10 cellular contexts compared by ENCODE assay signal in genomic region chr17:19958023-19958422, GRCh38. TPM values are rescaled to one million over a fixed set of nuclear protein-coding genes. Genes with fewer than 3 reads are reported as not detected.
DNase-seq lines count a peak whose midpoint lies in the region; ATAC-seq and TF ChIP-seq lines count a peak whose summit lies in the region.
"Had no signal": no experiment of that assay in that cellular context is flagged by ENCODE, and none has a peak within 500 bp of the region (broad histone marks: within the 10 kb centered on the region; RNA-seq: fewer than 3 reads in every experiment).

No MANE protein-coding gene starts in this region.

- H2BK5ac ChIP-seq in mesenchymal stem cell (ENCODE audit: low read depth, low read length, poor library complexity, severe bottlenecking): peak overlapping the region; percentile 44

- H3K18ac ChIP-seq in mesenchymal stem cell (ENCODE audit: low read depth in 1 of 2, low read length in 2 of 2): no peak overlapping the region

- H2BK120ac ChIP-seq in mesenchymal stem cell (ENCODE audit: low read depth, low read length): no peak overlapping the region

- no peak overlapping the region for H3K23ac ChIP-seq in mesenchymal stem cell (ENCODE audit: low read length in 2 of 2)

- H2BK12ac ChIP-seq in mesenchymal stem cell (ENCODE audit: low read length in 2 of 2): no peak overlapping the region

- peaks cover 74% of the 10 kb centered on the region for H3K36me3 ChIP-seq in HUES48 (ENCODE audit: control insufficient read depth, insufficient read depth, low read length)
- peaks cover 12 to 66% of the 10 kb centered on the region in 2 experiments for H3K36me3 ChIP-seq in mesenchymal stem cell (ENCODE audit: control insufficient read depth in 1 of 2, insufficient read depth in 2 of 2, low read depth in 1 of 2, low read length in 2 of 2)
- peaks cover 0 to 73% (median 0%) of the 10 kb centered on the region in 3 donors for H3K36me3 ChIP-seq in Peyer's patch

- no peaks in the 10 kb centered on the region for H3K27me3 ChIP-seq in HUES48 (ENCODE audit: control insufficient read depth, insufficient read depth, low read length)
- H3K27me3 ChIP-seq in mesenchymal stem cell (ENCODE audit: control insufficient read depth in 1 of 2, insufficient read depth in 1 of 2, low read length in 2 of 2): no peaks in the 10 kb centered on the region
- H3K27me3 ChIP-seq in Peyer's patch: no peaks in the 10 kb centered on the region

- TF ChIP-seq CTCF in AG10803 (conservative IDR thresholded peaks at IDR 0.05; ENCODE audit: low read length) (no peak), cardiac fibroblast (IDR thresholded peaks at IDR 0.05; ENCODE audit: low read depth, low read length) (no peak), Peyer's patch (IDR thresholded peaks at IDR 0.05) (no peak)

- H3K14ac ChIP-seq in mesenchymal stem cell (ENCODE audit: low read length in 2 of 2): no peak overlapping the region

- 15% methylated on average over 5 of the region's 5 CpGs for WGBS in mesenchymal stem cell

- ATAC-seq in HG02885 (IDR thresholded peaks at IDR 0.05; ENCODE audit: poor library complexity, unreplicated experiment): no peak
- ATAC-seq in esophagus mucosa: no peak

- no peak for TF ChIP-seq POLR2A in Peyer's patch (IDR thresholded peaks at IDR 0.05)

- H3K4me3 ChIP-seq in AG10803 (ENCODE audit: low read length) (no peak overlapping the region), HUES48 (ENCODE audit: low read depth, low read length) (no peak overlapping the region), cardiac fibroblast (replicated peaks in 1 of 2; ENCODE audit: low read depth in 2 of 2, low read length in 2 of 2) (no peak overlapping the region), mesenchymal stem cell (ENCODE audit: insufficient read depth in 1 of 2, low read depth in 1 of 2, low read length in 2 of 2) (no peak overlapping the region), Peyer's patch (no peak overlapping the region)

- no peak overlapping the region for H3K4ac ChIP-seq in mesenchymal stem cell (ENCODE audit: low read depth in 1 of 2, low read length in 2 of 2)

- peak; percentile 93 for DNase-seq in AG10803 (ENCODE audit: low read depth)
- DNase-seq in cardiac fibroblast (ENCODE audit: low read depth in 2 of 2): peak; percentile 82 to 91
- DNase-seq in mesenchymal stem cell: peak; percentile 86
- DNase-seq in NCI-H1092 treated with DMSO at 0.1 percent for 48 hours (lab: John Stamatoyannopoulos, UW): no peak
- DNase-seq in Peyer's patch: no peak
- DNase-seq: activated naive CD8-positive, alpha-beta T cell treated with anti-CD3 and anti-CD28 coated beads for 36 hours; NCI-H774 had no signal

- no peak overlapping the region for H2AFZ ChIP-seq in mesenchymal stem cell (ENCODE audit: low read depth, low read length)

- peaks cover 4% of the 10 kb centered on the region; the same call in 1 of the 2 replicates for H3K4me1 ChIP-seq in HUES48 (ENCODE audit: control insufficient read depth, insufficient read depth, low read length)
- H3K4me1 ChIP-seq in mesenchymal stem cell (ENCODE audit: control insufficient read depth, insufficient read depth, low read depth, low read length): peaks cover 3% of the 10 kb centered on the region
- H3K4me1 ChIP-seq in Peyer's patch: no peaks in the 10 kb centered on the region

- H2BK15ac ChIP-seq in mesenchymal stem cell (ENCODE audit: low read depth, poor library complexity, severe bottlenecking): no peak overlapping the region

- no peak overlapping the region for H4K8ac ChIP-seq in mesenchymal stem cell (ENCODE audit: low read length)

- H3K4me2 ChIP-seq in mesenchymal stem cell (ENCODE audit: low read length, poor library complexity, severe bottlenecking): peak overlapping the region; percentile 47

- H3K79me1 ChIP-seq in mesenchymal stem cell (replicated peaks; ENCODE audit: low read length, poor library complexity, severe bottlenecking): peaks cover 5% of the 10 kb centered on the region

- H3K9me3 ChIP-seq in HUES48 (ENCODE audit: control insufficient read depth, insufficient read depth, low read length): no peaks in the 10 kb centered on the region
- no peaks in the 10 kb centered on the region for H3K9me3 ChIP-seq in mesenchymal stem cell (ENCODE audit: control insufficient read depth, low read length)
- no peaks in the 10 kb centered on the region for H3K9me3 ChIP-seq in Peyer's patch

- no peak overlapping the region for H4K91ac ChIP-seq in mesenchymal stem cell (ENCODE audit: low read length)

- no peak overlapping the region for H3K9ac ChIP-seq in HUES48 (ENCODE audit: low read depth, low read length)
- peak overlapping the region; percentile 75 for H3K9ac ChIP-seq in mesenchymal stem cell (ENCODE audit: low read length)

- peak overlapping the region; percentile 89 for H2AK5ac ChIP-seq in mesenchymal stem cell (ENCODE audit: low read length, severe bottlenecking)

- H3K27ac ChIP-seq in HUES48 (ENCODE audit: low read depth, low read length) (peak overlapping the region; percentile 86), mesenchymal stem cell (ENCODE audit: low read length, poor library complexity, severe bottlenecking) (peak overlapping the region; percentile 90), Peyer's patch (no peak overlapping the region)

RNA-seq across cellular contexts. Expression of gene AKAP10, which starts 19.6 kb away (rescaled TPM):
- 11.9 TPM for polyA plus RNA-seq in mesenchymal stem cell (2013, experiment 1 of 2)
- polyA plus RNA-seq in mesenchymal stem cell (2013, experiment 2 of 2): 12.0 TPM
- 20.6 TPM for total RNA-seq in esophagus mucosa
- total RNA-seq in Peyer's patch: 10 to 100 TPM; 22.9 to 77.6 (median 30.3) TPM

RNA-seq across cellular contexts. Expression of gene SPECC1, which starts 51.1 kb away (rescaled TPM):
- 34.2 TPM for polyA plus RNA-seq in mesenchymal stem cell (2013, experiment 1 of 2)
- 31.5 TPM for polyA plus RNA-seq in mesenchymal stem cell (2013, experiment 2 of 2)
- total RNA-seq in esophagus mucosa (13.8 TPM), Peyer's patch (100 to 1,000 TPM in 1 of 4 donors, 10 to 100 TPM in 3; 72.1 to 133 (median 83.7) TPM)

Comparison
In these comparisons a context has a peak if more than half of its experiments do, and no peak if none do; other contexts are left out.
1. DNase-seq: peak in AG10803 (single experiment), cardiac fibroblast (2 of 2) and mesenchymal stem cell (single experiment); none in NCI-H1092 treated with DMSO at 0.1 percent for 48 hours (single experiment) and Peyer's patch (0 of 3).
2. H3K27ac ChIP-seq: peak in HUES48 (single experiment) and mesenchymal stem cell (single experiment); none in Peyer's patch (0 of 4).